24 cellular contexts compared by ENCODE assay signal in genomic region chr5:83672158-83672557, GRCh38. TPM values are rescaled to one million over a fixed set of nuclear protein-coding genes. Genes with fewer than 3 reads are reported as not detected.
"Had no signal": no experiment of that assay in that cellular context is flagged by ENCODE, and none has a peak within 500 bp of the region (broad histone marks: within the 10 kb centered on the region; RNA-seq: fewer than 3 reads in every experiment).

No MANE protein-coding gene starts in this region.

- H3K36me3 ChIP-seq: MG63 had no signal

- H3K27ac ChIP-seq: RWPE1 had no signal

- H3K4me2 ChIP-seq: SK-N-SH had no signal

- H3K4me3 ChIP-seq: MG63 had no signal

- DNase-seq: Karpas-422, KG1, MG63, NCI-H1092 treated with DMSO at 0.1 percent for 48 hours, NCI-H1436, NCI-H187, NCI-H2029, NCI-H2081 treated with DMSO at 0.1 percent for 48 hours, NCI-H2171, NCI-H226, NCI-H446, NCI-H510A, NCI-H524 treated with DMSO at 0.1 percent for 48 hours, NCI-H69, NCI-H774, PC-3, SHP77, SK-N-SH, SW 1271 had no signal

- H3K9me3 ChIP-seq: MG63, SK-N-SH had no signal

- ATAC-seq: Panc1, PC-3 had no signal

- H3K9ac ChIP-seq: SK-N-SH had no signal

RNA-seq across cellular contexts. Expression of gene HAPLN1, which starts 48.5 kb away (rescaled TPM):
- total RNA-seq: HT1080, OCI-LY7, SK-MEL-5 had no signal
